8 cellular contexts compared by ENCODE assay signal in genomic region chr16:89433363-89433984, GRCh38. TPM values are rescaled to one million over a fixed set of nuclear protein-coding genes. Genes with fewer than 3 reads are reported as not detected.
DNase-seq lines count a peak whose midpoint lies in the region; ATAC-seq, FAIRE-seq and TF ChIP-seq lines count a peak whose summit lies in the region.
"Not testable (repeated sequence)": the region's sequence is repeated elsewhere in the genome, so short reads cannot be mapped to it uniquely, and the experiment has no call there.

No MANE protein-coding gene starts in this region.

- H2AFZ ChIP-seq in IMR-90 (replicated peaks; ENCODE audit: low read length, poor library complexity); K562 (ENCODE audit: low read depth, low read length); HepG2 (ENCODE audit: low read length); trophoblast cell (ENCODE audit: insufficient read depth, low read length, poor library complexity): not testable (repeated sequence)

- peak overlapping the region in 3 of 4 donors; percentile 62 to 86 (median 67) for H3K4me3 Mint-ChIP-seq in CD4-positive, CD25-positive, alpha-beta regulatory T cell
- H3K4me3 Mint-ChIP-seq in activated T-cell treated with anti-CD3 and anti-CD28 coated beads, Interleukin-2, amount 50 U/mL, for 24 hours = peak overlapping the region; percentile 20
- peak overlapping the region; percentile 18 for H3K4me3 Mint-ChIP-seq in natural killer cell treated with Interleukin-12 subunit alpha and Interleukin-12 subunit beta and Interleukin-15 and Interleukin-18, amount 100 ng/mL, for 72 hours

- peaks cover 0 to 79% of the 10 kb centered on the region in 2 experiments; a peak in 3 of 4 replicates for H3K79me1 ChIP-seq in IMR-90 (ENCODE audit: low read depth in 1 of 2, low read length in 2 of 2)
- not testable (repeated sequence) for H3K79me1 ChIP-seq in trophoblast cell (ENCODE audit: low read length)

- H3K36me3 Mint-ChIP-seq in CD4-positive, CD25-positive, alpha-beta regulatory T cell = peaks cover 21% of the 10 kb centered on the region
- peaks cover 42% of the 10 kb centered on the region for H3K36me3 Mint-ChIP-seq in activated T-cell treated with anti-CD3 and anti-CD28 coated beads, Interleukin-2, amount 50 U/mL, for 24 hours (ENCODE audit: low read depth)
- H3K36me3 Mint-ChIP-seq in natural killer cell treated with Interleukin-12 subunit alpha and Interleukin-12 subunit beta and Interleukin-15 and Interleukin-18, amount 100 ng/mL, for 72 hours = not testable (repeated sequence)

- not testable (repeated sequence) for H2AK9ac ChIP-seq in IMR-90 (replicated peaks; ENCODE audit: low read depth, low read length, poor library complexity)

- not testable (repeated sequence) for FAIRE-seq in K562 (lab: Jason Lieb, UNC); HepG2 (lab: Jason Lieb, UNC)

- not testable (repeated sequence) for H3K9me3 Mint-ChIP-seq in CD4-positive, CD25-positive, alpha-beta regulatory T cell; activated T-cell treated with anti-CD3 and anti-CD28 coated beads, Interleukin-2, amount 50 U/mL, for 24 hours; natural killer cell treated with Interleukin-12 subunit alpha and Interleukin-12 subunit beta and Interleukin-15 and Interleukin-18, amount 100 ng/mL, for 72 hours

- H2BK12ac ChIP-seq in trophoblast cell (ENCODE audit: low read length) = not testable (repeated sequence)

- not testable (repeated sequence) for H3K36me3 ChIP-seq in CD4-positive, CD25-positive, alpha-beta regulatory T cell (ENCODE audit: control insufficient read depth, insufficient read depth, low read length); IMR-90 (ENCODE audit: control insufficient read depth, insufficient read depth, low read length); trophoblast cell (ENCODE audit: control insufficient read depth in 1 of 2, insufficient read depth in 2 of 2, low read length in 2 of 2); thymus (ENCODE audit: control insufficient read depth, insufficient read depth)
- H3K36me3 ChIP-seq in K562 (ENCODE audit: control insufficient read depth, insufficient read depth, low read length) = peaks cover 58% of the 10 kb centered on the region
- peaks cover 6 to 25% of the 10 kb centered on the region in 2 experiments for H3K36me3 ChIP-seq in HepG2 (replicated peaks in 1 of 2; ENCODE audit: control insufficient read depth in 1 of 2, insufficient read depth in 2 of 2, low read length in 2 of 2)

- peaks cover 88% of the 10 kb centered on the region for H4K20me1 ChIP-seq in IMR-90 (ENCODE audit: insufficient read depth, low read length)
- H4K20me1 ChIP-seq in K562 (replicated peaks; ENCODE audit: control insufficient read depth, insufficient read depth, low read length) = peaks cover 18% of the 10 kb centered on the region
- H4K20me1 ChIP-seq in HepG2 (ENCODE audit: insufficient read depth, low read length) = peaks cover 88% of the 10 kb centered on the region

- peak overlapping the region; percentile 41 for H3K27ac ChIP-seq in CD4-positive, CD25-positive, alpha-beta regulatory T cell (ENCODE audit: insufficient read depth, low read length, poor library complexity, severe bottlenecking)
- H3K27ac ChIP-seq in IMR-90 (ENCODE audit: insufficient read depth, low read length); K562 (ENCODE audit: extremely low read depth, low read depth, low read length); HepG2 (ENCODE audit: extremely low read length, insufficient read depth, low read length); trophoblast cell (ENCODE audit: low read depth, low read length): not testable (repeated sequence)
- peak overlapping the region; percentile 15 for H3K27ac ChIP-seq in thymus (ENCODE audit: low read depth)

- not testable (repeated sequence) for H3K56ac ChIP-seq in IMR-90 (ENCODE audit: extremely low read depth, insufficient read depth, low read length)

- H3K14ac ChIP-seq in IMR-90 (replicated peaks; ENCODE audit: low read depth, low read length); trophoblast cell (ENCODE audit: low read length): not testable (repeated sequence)

- not testable (repeated sequence) for H4K5ac ChIP-seq in IMR-90 (ENCODE audit: low read depth, low read length)

- H3K9me1 ChIP-seq in IMR-90 (ENCODE audit: insufficient read depth, low read length) = peaks cover 55% of the 10 kb centered on the region
- not testable (repeated sequence) for H3K9me1 ChIP-seq in K562 (ENCODE audit: control insufficient read depth, insufficient read depth, low read length)

- BruUV-seq in IMR-90 (replicated peaks; lab: Mats Ljungman, UMichigan); K562 (replicated peaks; lab: Mats Ljungman, UMichigan); HepG2 (replicated peaks; lab: Mats Ljungman, UMichigan): not testable (repeated sequence)

- intact Hi-C loops in IMR-90 (cut with micrococcal nuclease); K562 (cut with micrococcal nuclease); HepG2 (cut with micrococcal nuclease; ENCODE audit: unreplicated experiment): not testable (repeated sequence)

- H2AK5ac ChIP-seq in IMR-90 (ENCODE audit: low read depth, low read length); trophoblast cell (ENCODE audit: low read length): not testable (repeated sequence)

- not testable (repeated sequence) for TF ChIP-seq EP300 in K562 (IDR thresholded peaks at IDR 0.05; ENCODE audit: low read length); HepG2 (IDR thresholded peaks at IDR 0.05; ENCODE audit: low read depth in 2 of 2, low read length in 2 of 2); HepG2 (CRISPR knock-in tag; IDR thresholded peaks at IDR 0.05; ENCODE audit: borderline replicate concordance)

- H3K4me2 ChIP-seq in IMR-90 (ENCODE audit: low read depth, low read length); K562 (ENCODE audit: insufficient read depth, low read length); HepG2 (ENCODE audit: low read depth, low read length); trophoblast cell (ENCODE audit: low read length): not testable (repeated sequence)

- H4K12ac ChIP-seq in trophoblast cell (ENCODE audit: low read depth, low read length) = not testable (repeated sequence)

- ATAC-seq in CD4-positive, CD25-positive, alpha-beta regulatory T cell (ENCODE audit: low read depth in 2 of 2); IMR-90 (ENCODE audit: low read depth); K562; HepG2; natural killer cell treated with Interleukin-12 subunit alpha and Interleukin-12 subunit beta and Interleukin-15 and Interleukin-18, amount 100 ng/mL, for 72 hours: not testable (repeated sequence)

- H3K27ac Mint-ChIP-seq in CD4-positive, CD25-positive, alpha-beta regulatory T cell = peak overlapping the region in 2 of 3 donors; percentile 74
- peak overlapping the region; percentile 68 for H3K27ac Mint-ChIP-seq in activated T-cell treated with anti-CD3 and anti-CD28 coated beads, Interleukin-2, amount 50 U/mL, for 24 hours
- not testable (repeated sequence) for H3K27ac Mint-ChIP-seq in natural killer cell treated with Interleukin-12 subunit alpha and Interleukin-12 subunit beta and Interleukin-15 and Interleukin-18, amount 100 ng/mL, for 72 hours

- peaks cover under 1 to 42% (median 27%) of the 10 kb centered on the region in 4 donors for H3K4me1 Mint-ChIP-seq in CD4-positive, CD25-positive, alpha-beta regulatory T cell
- peaks cover 48% of the 10 kb centered on the region for H3K4me1 Mint-ChIP-seq in activated T-cell treated with anti-CD3 and anti-CD28 coated beads, Interleukin-2, amount 50 U/mL, for 24 hours (ENCODE audit: low read depth)
- H3K4me1 Mint-ChIP-seq in natural killer cell treated with Interleukin-12 subunit alpha and Interleukin-12 subunit beta and Interleukin-15 and Interleukin-18, amount 100 ng/mL, for 72 hours (ENCODE audit: low read depth in 2 of 2) = peaks cover 28 to 40% of the 10 kb centered on the region in 2 donors

- H3K79me2 ChIP-seq in K562 (ENCODE audit: control insufficient read depth, insufficient read depth, low read length) (peaks cover 87% of the 10 kb centered on the region), HepG2 (ENCODE audit: insufficient read depth, low read length) (peaks cover 87% of the 10 kb centered on the region), trophoblast cell (ENCODE audit: control insufficient read depth, insufficient read depth, low read length, poor library complexity) (peaks cover 45% of the 10 kb centered on the region)

- H2BK5ac ChIP-seq in IMR-90 (ENCODE audit: low read depth, low read length, poor library complexity, severe bottlenecking); trophoblast cell (ENCODE audit: low read depth, low read length, poor library complexity): not testable (repeated sequence)

- not testable (repeated sequence) for H3K9me3 ChIP-seq in CD4-positive, CD25-positive, alpha-beta regulatory T cell (ENCODE audit: control insufficient read depth in 2 of 2, low read length in 2 of 2); IMR-90 (ENCODE audit: control insufficient read depth, insufficient read depth, low read length); K562 (replicated peaks; ENCODE audit: control insufficient read depth, insufficient read depth, low read depth, low read length); HepG2 (ENCODE audit: low read length); trophoblast cell (ENCODE audit: insufficient read depth, low read depth, low read length); thymus (ENCODE audit: control insufficient read depth)

- H4K91ac ChIP-seq in IMR-90 (ENCODE audit: insufficient read depth, low read depth, low read length); trophoblast cell (ENCODE audit: low read depth, low read length): not testable (repeated sequence)

- peaks cover 75% of the 10 kb centered on the region for H3K4me1 ChIP-seq in CD4-positive, CD25-positive, alpha-beta regulatory T cell (ENCODE audit: control insufficient read depth, insufficient read depth, low read length, poor library complexity, severe bottlenecking)
- H3K4me1 ChIP-seq in IMR-90 (ENCODE audit: control insufficient read depth, insufficient read depth, low read length) (peaks cover 23% of the 10 kb centered on the region), K562 (replicated peaks in 1 of 2; ENCODE audit: control insufficient read depth in 2 of 2, insufficient read depth in 2 of 2, low read length in 2 of 2) (peaks cover 0 to 16% of the 10 kb centered on the region in 2 experiments; a peak in 2 of 5 replicates), HepG2 (ENCODE audit: insufficient read depth, low read length) (peaks cover 65% of the 10 kb centered on the region), thymus (ENCODE audit: control insufficient read depth, insufficient read depth, low read length) (peaks cover 23% of the 10 kb centered on the region)
- not testable (repeated sequence) for H3K4me1 ChIP-seq in trophoblast cell (ENCODE audit: control insufficient read depth in 1 of 2, insufficient read depth in 2 of 2, low read length in 2 of 2)

- H3K9ac ChIP-seq in IMR-90 (ENCODE audit: low read depth, low read length); K562 (ENCODE audit: insufficient read depth in 1 of 2, low read depth in 2 of 2, low read length in 2 of 2); HepG2 (ENCODE audit: insufficient read depth, low read depth, low read length); trophoblast cell (ENCODE audit: low read length): not testable (repeated sequence)

- in situ Hi-C loops in IMR-90 (cut with MboI; ENCODE audit: low sequenced_read_pairs); K562 (cut with MboI); HepG2 (cut with HindIII; ENCODE audit: extremely low pct_ligation_motif_present, low pct_unique_long_range_greater_than_20kb): not testable (repeated sequence)

- POLR2A ChIA-PET in IMR-90 (lab: Charles Lee; ENCODE audit: unreplicated experiment); HepG2 (lab: Yijun Ruan, JAX): not testable (repeated sequence)
- POLR2A ChIA-PET in K562 (lab: Yijun Ruan, JAX) = interaction anchor here (0.7 kb wide), 2 partner anchors 11 to 43 kb away, joined by 3 read pairs; no protein-coding TSS in a partner anchor

- TF ChIP-seq POLR2A in IMR-90 (IDR thresholded peaks at IDR 0.05; ENCODE audit: low read depth, low read length); K562 (conservative IDR thresholded peaks at IDR 0.05); HepG2 (IDR thresholded peaks at IDR 0.05; ENCODE audit: insufficient read depth in 1 of 2, low read depth in 2 of 2, low read length in 2 of 2): not testable (repeated sequence)

- no CpG with 5 or more reads among the region's 22 CpGs for WGBS in IMR-90 (ENCODE audit: extremely low coverage in 2 of 2, insufficient read length in 1 of 2), 2 experiments
- WGBS in K562 (ENCODE audit: insufficient coverage, low coverage, missing lambda C conversion rate) = 97% methylated on average over 9 of the region's 22 CpGs
- WGBS in HepG2 (ENCODE audit: low lambda C conversion rate) = 96% methylated on average over 22 of the region's 22 CpGs
- WGBS in trophoblast cell (ENCODE audit: extremely low coverage, insufficient coverage, insufficient read length) = no CpG with 5 or more reads among the region's 22 CpGs
- WGBS in thymus = 94% methylated on average over 22 of the region's 22 CpGs

- not testable (repeated sequence) for H4K8ac ChIP-seq in IMR-90 (ENCODE audit: low read depth in 2 of 2, low read length in 2 of 2); trophoblast cell (ENCODE audit: low read depth, low read length)

- not testable (repeated sequence) for H3K27me3 ChIP-seq in CD4-positive, CD25-positive, alpha-beta regulatory T cell (ENCODE audit: control insufficient read depth, insufficient read depth, low read length); IMR-90 (ENCODE audit: control insufficient read depth, insufficient read depth, low read length); K562 (ENCODE audit: control insufficient read depth in 2 of 2, insufficient read depth in 2 of 2, low read length in 2 of 2); HepG2 (ENCODE audit: control insufficient read depth in 1 of 2, insufficient read depth in 2 of 2, low read length in 2 of 2); trophoblast cell (ENCODE audit: insufficient read depth, low read length); thymus (ENCODE audit: control insufficient read depth, insufficient read depth)

- dilution Hi-C loops in IMR-90 (cut with HindIII; ENCODE audit: low sequenced_read_pairs, unreplicated experiment) = not testable (repeated sequence)

- H3K18ac ChIP-seq in IMR-90 (ENCODE audit: low read depth, low read length); trophoblast cell (ENCODE audit: low read length): not testable (repeated sequence)

- 0 out of 2 replicates have a peak overlapping the region, but pooled peaks have one; percentile 0 for H3K23ac ChIP-seq in IMR-90 (ENCODE audit: low read depth, low read length)
- H3K23ac ChIP-seq in trophoblast cell (ENCODE audit: low read length) = not testable (repeated sequence)

- H3K27me3 Mint-ChIP-seq in CD4-positive, CD25-positive, alpha-beta regulatory T cell; activated T-cell treated with anti-CD3 and anti-CD28 coated beads, Interleukin-2, amount 50 U/mL, for 24 hours; natural killer cell treated with Interleukin-12 subunit alpha and Interleukin-12 subunit beta and Interleukin-15 and Interleukin-18, amount 100 ng/mL, for 72 hours: not testable (repeated sequence)

- not testable (repeated sequence) for TF ChIP-seq RAD21 in IMR-90 (IDR thresholded peaks at IDR 0.05; ENCODE audit: low read length); K562 (CRISPR knock-in tag; conservative IDR thresholded peaks at IDR 0.05 in 1 of 2, IDR thresholded peaks at IDR 0.05 in 1 of 2); HepG2 (CRISPR knock-in tag; IDR thresholded peaks at IDR 0.05)

- H3K4ac ChIP-seq in IMR-90 (ENCODE audit: low read depth, low read length) = not testable (repeated sequence)
- H3K4ac ChIP-seq in trophoblast cell (ENCODE audit: low read depth, low read length) = peak overlapping the region; percentile 91

- not testable (repeated sequence) for DNase-seq in CD4-positive, CD25-positive, alpha-beta regulatory T cell; IMR-90; activated T-cell treated with anti-CD3 and anti-CD28 coated beads, Interleukin-2, amount 50 U/mL, for 24 hours; K562 (ENCODE audit: extremely low read depth in 1 of 4, low spot score in 3 of 4); HepG2 (ENCODE audit: low spot score); natural killer cell treated with Interleukin-12 subunit alpha and Interleukin-12 subunit beta and Interleukin-15 and Interleukin-18, amount 100 ng/mL, for 72 hours (ENCODE audit: low spot score); trophoblast cell

- H2BK15ac ChIP-seq in IMR-90 (ENCODE audit: low read depth, low read length) = not testable (repeated sequence)

- not testable (repeated sequence) for H3K4me3 ChIP-seq in CD4-positive, CD25-positive, alpha-beta regulatory T cell (ENCODE audit: low read depth, low read length); IMR-90 (ENCODE audit: insufficient read depth, low read depth, low read length); K562; HepG2 (replicated peaks in 1 of 3; ENCODE audit: insufficient read depth in 1 of 3, low read depth in 2 of 3, low read length in 3 of 3); trophoblast cell (ENCODE audit: low read depth, low read length); thymus (ENCODE audit: low read length)

- not testable (repeated sequence) for TF ChIP-seq CTCF in IMR-90 (conservative IDR thresholded peaks at IDR 0.05; ENCODE audit: low read depth, low read length); K562 (IDR thresholded peaks at IDR 0.05 in 2 of 3, conservative IDR thresholded peaks at IDR 0.05 in 1 of 3; ENCODE audit: insufficient read depth in 2 of 3, low read depth in 1 of 3, low read length in 3 of 3); HepG2 (CRISPR knock-in tag; IDR thresholded peaks at IDR 0.05)

- H2BK120ac ChIP-seq in IMR-90 (ENCODE audit: low read depth, low read length); trophoblast cell (ENCODE audit: insufficient read depth, low read length, poor library complexity): not testable (repeated sequence)

- H2BK20ac ChIP-seq in IMR-90 (ENCODE audit: low read depth, low read length) = not testable (repeated sequence)

- CTCF ChIA-PET in IMR-90 (lab: Yijun Ruan, JAX) = interaction anchor here (0.7 kb wide), 1 partner anchor 90 kb away, joined by 6 read pairs; no protein-coding TSS in a partner anchor
- CTCF ChIA-PET in K562 (lab: Yijun Ruan, JAX; ENCODE audit: low intra/inter-chr PET ratio); HepG2 (lab: Yijun Ruan, JAX; ENCODE audit: low intra/inter-chr PET ratio, low total read pairs): not testable (repeated sequence)

RNA-seq across cellular contexts. Expression of gene ANKRD11, which starts 56.9 kb away (rescaled TPM):
- 323 TPM for total RNA-seq in CD4-positive, CD25-positive, alpha-beta regulatory T cell
- 10 to 100 TPM in 3 of 4 donors, 1 to 10 TPM in 1; 8.7 to 19.4 (median 14.3) TPM for polyA plus RNA-seq in CD4-positive, CD25-positive, alpha-beta regulatory T cell
- total RNA-seq in IMR-90 (2012; rRNA removed) (28.1 and 46.8 TPM in 2 replicates), K562 (2014; rRNA removed) (49.2 and 58.7 TPM in 2 replicates), K562 (2014; rRNA removed; fragmentation: Illumina TruSeq; extraction: Trizol) (25.4 and 31.7 TPM in 2 replicates), K562 (2015; rRNA removed; fragmentation: Illumina TruSeq; extraction: Trizol) (26.9 and 27.6 TPM in 2 replicates), K562 (2021) (114 and 126 TPM in 2 replicates), HepG2 (2016; rRNA removed; fragmentation: Illumina TruSeq; extraction: Trizol) (21.4 and 24.4 TPM in 2 replicates)
- polyA plus RNA-seq in IMR-90 (2012; rRNA removed) (67.8 and 71.9 TPM in 2 replicates), K562 (2011; rRNA removed) (24.1 and 24.5 TPM in 2 replicates), K562 (2014; fragmentation: Illumina TruSeq; extraction: Trizol) (41.9 and 66.8 TPM in 2 replicates), K562 (2014; fragmentation: Nextera tagmentation; extraction: Ambion mirVana) (1 to 10 TPM; 4.7 to 5.4 TPM), K562 (2014; rRNA removed) (75.6 and 83.7 TPM in 2 replicates), HepG2 (2011; rRNA removed) (38.4 and 42.3 TPM in 2 replicates), thymus (79.5 TPM)
- polyA plus RNA-seq in IMR-90 (2012; cell fraction: cytosol; rRNA removed) = 50.6 and 79.2 TPM in 2 replicates
- polyA plus RNA-seq in IMR-90 (2012; cell fraction: nucleus; rRNA removed; ENCODE audit: low replicate concordance) = 174 and 231 TPM in 2 replicates
- total RNA-seq in K562 (2011; cell fraction: chromatin; rRNA removed; ENCODE audit: low replicate concordance) = 521 and 557 TPM in 2 replicates
- 219 and 271 TPM in 2 replicates for total RNA-seq in K562 (2011; cell fraction: nucleolus; rRNA removed)
- total RNA-seq in K562 (2011; cell fraction: nucleoplasm; rRNA removed) = 280 and 307 TPM in 2 replicates
- 24.1 and 43.3 TPM in 2 replicates for polyA plus RNA-seq in K562 (2011; cell fraction: cytosol; rRNA removed)
- 82.4 and 115 TPM in 2 replicates for polyA plus RNA-seq in K562 (2011; cell fraction: nucleus; rRNA removed)
- 58.0 and 101 TPM in 2 replicates for polyA plus RNA-seq in K562 (2012)
- polyA minus RNA-seq in K562 (2011; rRNA and poly(A)+ RNA removed) = 22.7 and 27.7 TPM in 2 replicates
- polyA minus RNA-seq in K562 (2011; cell fraction: cytosol; rRNA and poly(A)+ RNA removed) = 41.4 and 57.3 TPM in 2 replicates
- 37.2 and 51.5 TPM in 2 replicates for polyA minus RNA-seq in K562 (2011; cell fraction: nucleus; rRNA and poly(A)+ RNA removed)
- total RNA-seq in HepG2 (2016; cell fraction: cytosol; rRNA removed; fragmentation: Illumina TruSeq; extraction: Trizol; ENCODE audit: low read depth) = 54.2 and 55.2 TPM in 2 replicates
- total RNA-seq in HepG2 (2016; cell fraction: insoluble cytoplasmic fraction; rRNA removed; fragmentation: Illumina TruSeq; extraction: Trizol) = 17.9 and 22.3 TPM in 2 replicates
- total RNA-seq in HepG2 (2016; cell fraction: membrane; rRNA removed; fragmentation: Illumina TruSeq; extraction: Trizol) = 22.4 and 27.0 TPM in 2 replicates
- total RNA-seq in HepG2 (2016; cell fraction: nucleus; rRNA removed; fragmentation: Illumina TruSeq; extraction: Trizol) = 48.5 and 63.5 TPM in 2 replicates
- polyA plus RNA-seq in HepG2 (2011; cell fraction: cytosol; rRNA removed) = 31.1 and 36.3 TPM in 2 replicates
- polyA plus RNA-seq in HepG2 (2011; cell fraction: nucleus; rRNA removed) = 155 and 191 TPM in 2 replicates
- polyA plus RNA-seq in HepG2 (2012) = 78.6 and 89.8 TPM in 2 replicates
- 10.6 and 13.9 TPM in 2 replicates for polyA plus RNA-seq in HepG2 (2016; cell fraction: cytosol; fragmentation: Illumina TruSeq; extraction: Trizol; ENCODE audit: low read depth)
- 35.2 and 50.6 TPM in 2 replicates for polyA plus RNA-seq in HepG2 (2016; cell fraction: insoluble cytoplasmic fraction; fragmentation: Illumina TruSeq; extraction: Trizol; ENCODE audit: low read depth)
- polyA plus RNA-seq in HepG2 (2016; cell fraction: membrane; fragmentation: Illumina TruSeq; extraction: Trizol; ENCODE audit: low read depth) = 29.5 and 30.6 TPM in 2 replicates
- 190 and 216 TPM in 2 replicates for polyA plus RNA-seq in HepG2 (2016; cell fraction: nucleus; fragmentation: Illumina TruSeq; extraction: Trizol; ENCODE audit: insufficient read depth, low read depth)
- polyA minus RNA-seq in HepG2 (2011; rRNA and poly(A)+ RNA removed; ENCODE audit: low replicate concordance) = 38.6 and 64.5 TPM in 2 replicates
- polyA minus RNA-seq in HepG2 (2011; cell fraction: cytosol; rRNA and poly(A)+ RNA removed) = 32.5 and 37.0 TPM in 2 replicates
- polyA minus RNA-seq in HepG2 (2011; cell fraction: nucleus; rRNA and poly(A)+ RNA removed) = 104 and 109 TPM in 2 replicates
- total RNA-seq in natural killer cell treated with Interleukin-12 subunit alpha and Interleukin-12 subunit beta and Interleukin-15 and Interleukin-18, amount 100 ng/mL, for 72 hours = 100 to 1,000 TPM; 197 to 320 TPM
- 101 and 102 TPM in 2 replicates for polyA plus RNA-seq in trophoblast cell (2013)
